Comparison of ENCODE assay signal across 13 cellular contexts in genomic region chr11:62445314-62445740, GRCh38. TPM values are rescaled to one million over a fixed set of nuclear protein-coding genes. Genes with fewer than 3 reads are reported as not detected.
A peak's percentile ranks its signal among the peaks of the same experiment; 100 is the strongest.
DNase-seq lines count a peak whose midpoint lies in the region; ATAC-seq, FAIRE-seq and TF ChIP-seq lines count a peak whose summit lies in the region.
"Had no signal": no experiment of that assay in that cellular context is flagged by ENCODE, and none has a peak within 500 bp of the region (broad histone marks: within the 10 kb centered on the region; RNA-seq: fewer than 3 reads in every experiment).

No MANE protein-coding gene starts in this region.

- no peaks in the 10 kb centered on the region for H3K36me3 ChIP-seq in transverse colon

- no peak for FAIRE-seq in RCC 7860 (lab: Jason Lieb, UNC)
- FAIRE-seq: G401.6 had no signal

- H3K4me1 ChIP-seq in transverse colon: peaks cover 24 to 50% (median 37%) of the 10 kb centered on the region in 4 donors

- no peak overlapping the region for H3K4me3 ChIP-seq in coronary artery
- no peak overlapping the region for H3K4me3 ChIP-seq in transverse colon

- in situ Hi-C loops in transverse colon (cut with MboI; ENCODE audit: low pct_ligation_motif_present in 1 of 4, low pct_unique_long_range_greater_than_20kb in 1 of 4, low sequenced_read_pairs in 3 of 4): no loop called here

- 42 to 45% methylated on average over 5 of the region's 5 CpGs for WGBS in transverse colon (ENCODE audit: low coverage in 1 of 2), 2 donors

- TF ChIP-seq POLR2A in transverse colon (IDR thresholded peaks at IDR 0.05): no peak

- no peak for ATAC-seq in HG02678 (IDR thresholded peaks at IDR 0.05; ENCODE audit: unreplicated experiment)
- ATAC-seq: T-helper 17 cell had no signal

- intact Hi-C loops in transverse colon (cut with DNase I; ENCODE audit: low total_unique reads): no loop called here

- H3K9me3 ChIP-seq in transverse colon: no peaks in the 10 kb centered on the region

- DNase-seq in NCI-H446 treated with DMSO at 0.1 percent for 48 hours (lab: John Stamatoyannopoulos, UW) (peak; percentile 38), coronary artery (ENCODE audit: low spot score) (peak; percentile 84), medulla oblongata (ENCODE audit: extremely low spot score) (peak; percentile 30), transverse colon (peak; percentile 56), KG1 (lab: John Stamatoyannopoulos, UW) (no peak), NAMALWA (ENCODE audit: low spot score) (no peak), RCC 7860 (ENCODE audit: low spot score) (no peak)
- DNase-seq: effector CD8-positive, alpha-beta T cell; stimulated activated naive CD8-positive, alpha-beta T cell treated with anti-CD3 and anti-CD28 coated beads, Interleukin-15, Interleukin-2, amounts not matched to agents 100 U/mL and 50 U/mL, for 24 hours; T-helper 17 cell had no signal

- TF ChIP-seq EP300 in transverse colon (IDR thresholded peaks at IDR 0.05; ENCODE audit: low read depth): peak; percentile 48

- TF ChIP-seq CTCF in coronary artery (IDR thresholded peaks at IDR 0.05) (no peak), transverse colon (IDR thresholded peaks at IDR 0.05) (no peak)

- H3K27ac ChIP-seq in coronary artery (peak overlapping the region; percentile 79 to 86), transverse colon (peak overlapping the region; percentile 84 to 88 (median 86))

- no peaks in the 10 kb centered on the region for H3K27me3 ChIP-seq in transverse colon

RNA-seq across cellular contexts. Expression of gene SCGB1A1, which starts 26.5 kb away (rescaled TPM):
- total RNA-seq in transverse colon: not detected
- total RNA-seq: NCI-H460, T-helper 17 cell had no signal

Comparison
In these comparisons a context has a peak if more than half of its experiments do, and no peak if none do; other contexts are left out.
1. DNase-seq: peak in NCI-H446 treated with DMSO at 0.1 percent for 48 hours (single experiment), coronary artery (single experiment), medulla oblongata (single experiment) and transverse colon (single experiment); none in KG1 (single experiment), NAMALWA (single experiment) and RCC 7860 (single experiment).